24 cellular contexts compared by ENCODE assay signal in the genomic region with DNA sequence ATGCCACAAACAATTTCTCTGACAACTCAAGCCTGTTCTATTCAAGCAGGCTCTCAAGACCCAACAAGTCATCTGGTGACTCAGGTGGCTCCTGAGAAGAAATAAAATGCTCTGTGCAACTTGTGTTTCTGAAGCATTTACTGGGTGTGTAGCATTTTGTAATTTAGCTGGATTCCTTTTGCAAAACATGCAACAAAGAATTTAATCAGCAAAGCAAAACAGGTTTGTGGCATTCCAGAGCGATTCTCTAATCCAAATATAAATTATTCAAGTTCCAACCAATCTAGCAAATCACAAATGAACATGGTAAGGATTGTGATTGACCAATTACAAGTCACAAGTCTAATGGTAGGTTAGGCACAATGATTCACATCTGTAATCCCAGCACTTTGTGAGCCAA. TPM values are rescaled to one million over a fixed set of nuclear protein-coding genes. Genes with fewer than 3 reads are reported as not detected.
DNase-seq lines count a peak whose midpoint lies in the region; ATAC-seq and TF ChIP-seq lines count a peak whose summit lies in the region.
"Had no signal": no experiment of that assay in that cellular context is flagged by ENCODE, and none has a peak within 500 bp of the region (broad histone marks: within the 10 kb centered on the region; RNA-seq: fewer than 3 reads in every experiment).

No MANE protein-coding gene starts in this region.

- H4K8ac ChIP-seq in trophoblast cell (ENCODE audit: low read depth, low read length), result no peak overlapping the region

- no peak overlapping the region for H2AFZ ChIP-seq in trophoblast cell (ENCODE audit: insufficient read depth, low read length, poor library complexity)

- H3K14ac ChIP-seq in trophoblast cell (ENCODE audit: low read length), result no peak overlapping the region

- no CpG with 5 or more reads among the region's 1 CpG for WGBS in trophoblast cell (ENCODE audit: extremely low coverage, insufficient coverage, insufficient read length)

- H3K4me1 ChIP-seq in trophoblast cell (ENCODE audit: control insufficient read depth in 1 of 2, insufficient read depth in 2 of 2, low read length in 2 of 2), result no peaks in the 10 kb centered on the region
- H3K4me1 ChIP-seq: uterus had no signal

- ATAC-seq in esophagus mucosa (peak; percentile 94), HG02798 (IDR thresholded peaks at IDR 0.05; ENCODE audit: poor library complexity, unreplicated experiment) (no peak)
- ATAC-seq: left colon; naive thymus-derived CD8-positive, alpha-beta T cell; right cardiac atrium; Right ventricle myocardium inferior had no signal

- CTCF ChIA-PET in RWPE1 (lab: Yijun Ruan, JAX), result no interaction called here

- no peak overlapping the region for H4K91ac ChIP-seq in trophoblast cell (ENCODE audit: low read depth, low read length)

- no peak for TF ChIP-seq CTCF in RWPE1 (conservative IDR thresholded peaks at IDR 0.05; ENCODE audit: low read depth)

- H3K4me3 ChIP-seq in trophoblast cell (ENCODE audit: low read depth, low read length), result no peak overlapping the region
- H3K4me3 ChIP-seq: uterus had no signal

- no peaks in the 10 kb centered on the region for H3K27me3 ChIP-seq in trophoblast cell (ENCODE audit: insufficient read depth, low read length)
- H3K27me3 ChIP-seq: uterus had no signal

- no peak overlapping the region for H2BK5ac ChIP-seq in trophoblast cell (ENCODE audit: low read depth, low read length, poor library complexity)

- H3K27ac ChIP-seq in RWPE1 (peak overlapping the region; percentile 95), trophoblast cell (ENCODE audit: low read depth, low read length) (no peak overlapping the region)
- H3K27ac ChIP-seq: uterus had no signal

- no peak overlapping the region for H3K9ac ChIP-seq in trophoblast cell (ENCODE audit: low read length)

- no peaks in the 10 kb centered on the region for H3K79me1 ChIP-seq in trophoblast cell (ENCODE audit: low read length)

- no peak overlapping the region for H3K18ac ChIP-seq in trophoblast cell (ENCODE audit: low read length)

- H2BK120ac ChIP-seq in trophoblast cell (ENCODE audit: insufficient read depth, low read length, poor library complexity), result no peak overlapping the region

- H3K4me2 ChIP-seq in trophoblast cell (ENCODE audit: low read length), result no peak overlapping the region

- no peaks in the 10 kb centered on the region for H3K79me2 ChIP-seq in trophoblast cell (ENCODE audit: control insufficient read depth, insufficient read depth, low read length, poor library complexity)

- H4K12ac ChIP-seq in trophoblast cell (ENCODE audit: low read depth, low read length), result no peak overlapping the region

- H2AK5ac ChIP-seq in trophoblast cell (ENCODE audit: low read length), result no peak overlapping the region

- no peak overlapping the region for H3K4ac ChIP-seq in trophoblast cell (ENCODE audit: low read depth, low read length)

- no peaks in the 10 kb centered on the region for H3K9me3 ChIP-seq in trophoblast cell (ENCODE audit: insufficient read depth, low read depth, low read length)
- H3K9me3 ChIP-seq: uterus had no signal

- H2BK12ac ChIP-seq in trophoblast cell (ENCODE audit: low read length), result no peak overlapping the region

- no peak overlapping the region for H3K23ac ChIP-seq in trophoblast cell (ENCODE audit: low read length)

- no peaks in the 10 kb centered on the region for H3K36me3 ChIP-seq in trophoblast cell (ENCODE audit: control insufficient read depth in 1 of 2, insufficient read depth in 2 of 2, low read length in 2 of 2)
- H3K36me3 ChIP-seq: uterus had no signal

- in situ Hi-C loops in Caki2 (cut with HindIII; ENCODE audit: low pct_unique_long_range_greater_than_20kb, low sequenced_read_pairs), result no loop called here

- peak; percentile 16 for DNase-seq in Caki2 (ENCODE audit: low read depth)
- DNase-seq in RWPE1 (ENCODE audit: low spot score), result peak; percentile 81
- DNase-seq in trophoblast cell, result peak; percentile 82 to 98
- no peak for DNase-seq in RKO (ENCODE audit: low spot score)
- DNase-seq in activated CD4-positive, alpha-beta T cell treated with anti-CD3 and anti-CD28 coated beads for 4 hours, result no peak
- DNase-seq in T-helper 9 cell, result no peak
- DNase-seq: activated CD4-positive, alpha-beta T cell treated with anti-CD3 and anti-CD28 coated beads for 1 hour; activated naive CD4-positive, alpha-beta T cell treated with Interleukin-2 at 50 U/mL for 16 hours; activated T-cell treated with anti-CD3 and anti-CD28 coated beads, Interleukin-2, amount 50 U/mL, for 48 hours; CD4-positive, alpha-beta memory T cell; cerebellar nuclear complex; DMS153; effector CD4-positive, alpha-beta T cell; GF-D8; Karpas-422; left colon; naive thymus-derived CD8-positive, alpha-beta T cell; NCI-H1694 treated with DMSO at 0.1 percent for 48 hours; right cardiac atrium; uterus had no signal

- POLR2A ChIA-PET in RWPE1 (lab: Yijun Ruan, JAX; ENCODE audit: low non-redundant PET), result no interaction called here

RNA-seq across cellular contexts. Expression of gene C10orf67, which starts 39.8 kb away (rescaled TPM):
- 0.07 and 0.14 TPM in 2 replicates for total RNA-seq in Caki2 (2014; rRNA removed; shearing (Covaris generic); ENCODE audit: low replicate concordance)
- total RNA-seq in esophagus mucosa, result 0.08 TPM
- not detected in 2 replicates for polyA plus RNA-seq in trophoblast cell (2013)
- total RNA-seq: CD4-positive, alpha-beta memory T cell; left colon; osteocyte had no signal
- polyA plus RNA-seq: naive thymus-derived CD8-positive, alpha-beta T cell had no signal

RNA-seq across cellular contexts. Expression of gene OTUD1, which starts 54.5 kb away (rescaled TPM):
- total RNA-seq in Caki2 (2014; rRNA removed; shearing (Covaris generic); ENCODE audit: low replicate concordance), result 13.1 and 14.8 TPM in 2 replicates
- 4.6 TPM for total RNA-seq in esophagus mucosa
- 3.3 and 3.5 TPM in 2 replicates for polyA plus RNA-seq in trophoblast cell (2013)

Comparison
In these comparisons a context has a peak if more than half of its experiments do, and no peak if none do; other contexts are left out.
1. DNase-seq: peak in Caki2 (single experiment), RWPE1 (single experiment) and trophoblast cell (2 of 2); none in RKO (single experiment), activated CD4-positive, alpha-beta T cell treated with anti-CD3 and anti-CD28 coated beads for 4 hours (0 of 2) and T-helper 9 cell (single experiment).